18 cellular contexts compared by ENCODE assay signal in the genomic region with DNA sequence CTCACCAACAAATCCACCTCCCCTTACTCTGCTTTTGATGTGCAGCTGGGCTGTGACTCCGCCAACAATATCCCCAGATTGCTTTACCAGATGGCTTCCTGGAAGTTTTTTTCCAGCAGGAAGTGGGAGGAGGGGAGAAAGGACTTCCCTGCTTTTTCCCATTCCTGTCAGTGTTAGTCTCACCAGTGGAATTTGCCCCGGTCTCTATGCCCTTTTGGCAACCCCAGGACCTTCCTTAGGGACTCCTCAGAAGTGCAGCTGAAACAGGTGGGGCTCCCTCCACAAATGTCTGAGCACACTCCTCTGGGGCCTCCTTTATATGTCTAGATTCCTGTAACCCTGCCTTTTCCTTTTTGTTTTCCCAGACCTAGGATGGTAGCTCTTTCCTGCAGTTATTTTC.
"Had no signal": no experiment of that assay in that cellular context is flagged by ENCODE, and none has a peak within 500 bp of the region (broad histone marks: within the 10 kb centered on the region; RNA-seq: fewer than 3 reads in every experiment).

No MANE protein-coding gene starts in this region.

- ATAC-seq: effector memory CD8-positive, alpha-beta T cell; gastroesophageal sphincter; left colon; naive thymus-derived CD4-positive, alpha-beta T cell; sciatic nerve; stimulated activated naive B cell treated with anti-CD40 and anti-IgM and Interleukin-4, amounts not matched to agents 10 μg/mL and 1 μg/mL and 100 μg/mL, for 72 hours; stimulated activated naive CD8-positive, alpha-beta T cell treated with anti-CD3 and anti-CD28 coated beads, Interleukin-15, amount 100 ng/mL, for 72 hours had no signal

- DNase-seq: effector memory CD8-positive, alpha-beta T cell; esophagus squamous epithelium; foreskin fibroblast; glutamatergic neuron; left colon; mammary epithelial cell; naive thymus-derived CD4-positive, alpha-beta T cell; posterior cingulate gyrus; spleen; stimulated activated CD4-positive, alpha-beta T cell treated with anti-CD3 and anti-CD28 coated beads, Interleukin-15, amount 100 ng/mL, for 24 hours; stimulated activated CD4-positive, alpha-beta T cell treated with anti-CD3 and anti-CD28 coated beads, Interleukin-1b, Interleukin-23, amount 100 ng/mL, for 48 hours; stimulated activated CD4-positive, alpha-beta T cell treated with anti-CD3 and anti-CD28 coated beads, Interleukin-4, amount 100 ng/mL, for 4 hours; stimulated activated naive B cell treated with anti-CD40 and anti-IgM and Interleukin-4, amounts not matched to agents 10 μg/mL and 1 μg/mL and 100 μg/mL, for 72 hours; stimulated activated naive CD8-positive, alpha-beta T cell treated with anti-CD3 and anti-CD28 coated beads, Interleukin-15, amount 100 ng/mL, for 72 hours; testis; transverse colon had no signal
